ENCODE assay signal across 36 cellular contexts in the genomic region with DNA sequence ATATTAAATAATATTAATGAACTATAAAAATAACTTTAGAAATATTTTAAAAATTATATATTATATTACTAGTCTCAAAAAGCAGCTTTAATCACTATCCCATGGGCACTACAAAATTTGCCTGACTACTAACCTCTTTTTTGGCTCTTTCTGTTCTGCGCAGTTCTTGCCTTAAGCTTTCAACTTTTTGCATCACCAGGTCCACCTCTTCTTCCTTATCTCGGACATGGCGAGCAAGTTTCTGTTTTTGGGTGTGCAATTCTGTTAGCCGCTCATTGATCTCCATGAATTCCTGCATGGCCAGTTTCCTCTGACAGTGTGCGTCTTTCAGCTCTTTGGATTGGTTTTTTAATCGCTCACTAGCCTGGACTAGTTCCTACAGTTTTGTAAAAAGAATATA.
"Had no signal": no experiment of that assay in that cellular context is flagged by ENCODE, and none has a peak within 500 bp of the region (broad histone marks: within the 10 kb centered on the region; RNA-seq: fewer than 3 reads in every experiment).

No MANE protein-coding gene starts in this region.

- H3K36me3 ChIP-seq: adrenal gland, breast epithelium, WERI-Rb-1 had no signal

- H3K4me3 ChIP-seq: adrenal gland, body of pancreas, breast epithelium had no signal

- H3K4me1 Mint-ChIP-seq: activated B cell treated with CpG ODN at 0.5 μM for 24 hours; activated CD4-positive, alpha-beta T cell treated with anti-CD3 and anti-CD28 coated beads, Interleukin-2, amount 10 ng/mL, durations not matched to agents 24 days and 14 days; activated naive CD8-positive, alpha-beta T cell treated with anti-CD3 and anti-CD28 coated beads for 36 hours; activated T-helper 17 cell treated with anti-CD3 and anti-CD28 coated beads, Interleukin-2, amount 50 U/mL, for 72 hours had no signal

- H3K27ac ChIP-seq: adrenal gland, body of pancreas, brain microvascular endothelial cell, breast epithelium, WERI-Rb-1 had no signal

- H3K36me3 Mint-ChIP-seq: activated CD4-positive, alpha-beta memory T cell treated with anti-CD3 and anti-CD28 coated beads for 36 hours; activated naive CD4-positive, alpha-beta T cell treated with anti-CD3 and anti-CD28 coated beads, Interleukin-2, amount 50 U/mL, for 72 hours; activated naive CD8-positive, alpha-beta T cell treated with anti-CD3 and anti-CD28 coated beads for 36 hours had no signal

- ATAC-seq: activated CD8-positive, alpha-beta T cell treated with anti-CD3 and anti-CD28 coated beads for 36 hours; activated naive CD4-positive, alpha-beta T cell treated with anti-CD3 and anti-CD28 coated beads, Interleukin-2, amount 50 U/mL, for 72 hours; activated T-cell treated with anti-CD3 and anti-CD28 coated beads, Interleukin-2, amount 50 U/mL, for 4 hours; activated T-cell treated with anti-CD3 and anti-CD28 coated beads, Interleukin-2, amount 50 U/mL, for 72 hours; activated T-helper 17 cell treated with anti-CD3 and anti-CD28 coated beads, Interleukin-2, amount 50 U/mL, for 72 hours; body of pancreas had no signal

- H3K9me3 ChIP-seq: adrenal gland, body of pancreas, breast epithelium had no signal

- FAIRE-seq: astrocyte had no signal

- H3K27me3 ChIP-seq: adrenal gland, body of pancreas, brain microvascular endothelial cell, breast epithelium had no signal

- DNase-seq: activated B cell treated with CpG ODN at 0.5 μM for 24 hours; activated CD4-positive, alpha-beta memory T cell treated with anti-CD3 and anti-CD28 coated beads for 36 hours; activated CD4-positive, alpha-beta T cell treated with anti-CD3 and anti-CD28 coated beads for 4 hours; activated CD4-positive, alpha-beta T cell treated with anti-CD3 and anti-CD28 coated beads, Interleukin-2, amount 10 ng/mL, durations not matched to agents 24 days and 14 days; activated CD4-positive, alpha-beta T cell treated with anti-CD3 and anti-CD28 coated beads, Interleukin-2, amount 50 U/mL, for 1 hour; activated CD4-positive, alpha-beta T cell treated with anti-CD3 and anti-CD28 coated beads, Interleukin-2, amount 50 U/mL, for 4 hours; activated CD4-positive, CD25-positive, alpha-beta regulatory T cell treated with anti-CD3 and anti-CD28 coated beads, Interleukin-2, amount 50 U/mL, for 72 hours; activated CD8-positive, alpha-beta memory T cell treated with anti-CD3 and anti-CD28 coated beads, Interleukin-2, amount 50 U/mL, for 4 hours; activated CD8-positive, alpha-beta T cell treated with anti-CD3 and anti-CD28 coated beads for 36 hours; activated effector memory CD4-positive, alpha-beta T cell treated with anti-CD3 and anti-CD28 coated beads, Interleukin-2, amount 50 U/mL, for 16 hours; activated gamma-delta T cell treated with Interleukin-2 at 50 U/mL for 16 hours; activated naive CD4-positive, alpha-beta T cell; activated naive CD4-positive, alpha-beta T cell treated with anti-CD3 and anti-CD28 coated beads for 36 hours; activated naive CD4-positive, alpha-beta T cell treated with anti-CD3 and anti-CD28 coated beads, Interleukin-2, amount 50 U/mL, for 16 hours; activated naive CD8-positive, alpha-beta T cell treated with anti-CD3 and anti-CD28 coated beads for 36 hours; activated T-cell treated with anti-CD3 and anti-CD28 coated beads for 4 hours; activated T-cell treated with anti-CD3 and anti-CD28 coated beads, Interleukin-2, amount 50 U/mL, for 1 hour; activated T-cell treated with anti-CD3 and anti-CD28 coated beads, Interleukin-2, amount 50 U/mL, for 4 hours; activated T-cell treated with anti-CD3 and anti-CD28 coated beads, Interleukin-2, amount 50 U/mL, for 72 hours; adrenal gland; amniotic stem cell; aorta; body of pancreas; brain microvascular endothelial cell; central memory CD4-positive, alpha-beta T cell; T-helper 1 cell; T-helper 2 cell; T-helper 9 cell; WERI-Rb-1 had no signal

- H3K9me3 Mint-ChIP-seq: activated B cell treated with CpG ODN at 0.5 μM for 24 hours; activated CD4-positive, alpha-beta memory T cell treated with anti-CD3 and anti-CD28 coated beads for 36 hours; activated CD4-positive, alpha-beta T cell treated with anti-CD3 and anti-CD28 coated beads, Interleukin-2, amount 10 ng/mL, durations not matched to agents 24 days and 14 days; activated CD8-positive, alpha-beta T cell treated with anti-CD3 and anti-CD28 coated beads for 36 hours; activated naive CD4-positive, alpha-beta T cell treated with anti-CD3 and anti-CD28 coated beads for 36 hours; activated naive CD4-positive, alpha-beta T cell treated with anti-CD3 and anti-CD28 coated beads, Interleukin-2, amount 50 U/mL, for 72 hours; activated naive CD8-positive, alpha-beta T cell treated with anti-CD3 and anti-CD28 coated beads for 36 hours; activated T-cell treated with anti-CD3 and anti-CD28 coated beads, Interleukin-2, amount 50 U/mL, for 4 hours; activated T-cell treated with anti-CD3 and anti-CD28 coated beads, Interleukin-2, amount 50 U/mL, for 72 hours; activated T-helper 1 cell treated with anti-CD3 and anti-CD28 coated beads, Interleukin-12 subunit alpha, Interleukin-12 subunit beta, Interleukin-2, Interleukin-4 antibody, amounts not matched to agents 30 ng/mL and 10 ng/mL and 1 ng/mL, durations not matched to agents 14 hours and 24 hours and 36 hours; activated T-helper 17 cell treated with anti-CD3 and anti-CD28 coated beads, Interleukin-2, amount 50 U/mL, for 72 hours; T-helper 1 cell treated with Interleukin-12 subunit alpha and Interleukin-12 subunit beta and Interleukin-4 antibody, amounts not matched to agents 30 μg/mL and 1 μg/mL, for 36 hours; T-helper 2 cell treated with Interferon-gamma antibody and Interleukin-4, amounts not matched to agents 5 μg/mL and 100 μg/mL, for 36 hours had no signal

- H3K4me1 ChIP-seq: adrenal gland, body of pancreas, breast epithelium had no signal

- H3K27ac Mint-ChIP-seq: activated B cell treated with CpG ODN at 0.5 μM for 24 hours; activated CD4-positive, alpha-beta memory T cell treated with anti-CD3 and anti-CD28 coated beads for 36 hours; activated CD4-positive, alpha-beta T cell treated with anti-CD3 and anti-CD28 coated beads, Interleukin-2, amount 10 ng/mL, durations not matched to agents 24 days and 14 days; activated CD8-positive, alpha-beta T cell treated with anti-CD3 and anti-CD28 coated beads for 36 hours; activated naive CD4-positive, alpha-beta T cell treated with anti-CD3 and anti-CD28 coated beads for 36 hours; activated naive CD4-positive, alpha-beta T cell treated with anti-CD3 and anti-CD28 coated beads, Interleukin-2, amount 50 U/mL, for 72 hours; activated naive CD8-positive, alpha-beta T cell treated with anti-CD3 and anti-CD28 coated beads for 36 hours; activated T-cell treated with anti-CD3 and anti-CD28 coated beads, Interleukin-2, amount 50 U/mL, for 72 hours; activated T-helper 1 cell treated with anti-CD3 and anti-CD28 coated beads, Interleukin-12 subunit alpha, Interleukin-12 subunit beta, Interleukin-2, Interleukin-4 antibody, amounts not matched to agents 30 ng/mL and 10 ng/mL and 1 ng/mL, durations not matched to agents 14 hours and 24 hours and 36 hours; activated T-helper 17 cell treated with anti-CD3 and anti-CD28 coated beads, Interleukin-2, amount 50 U/mL, for 72 hours; T-helper 1 cell treated with Interleukin-12 subunit alpha and Interleukin-12 subunit beta and Interleukin-4 antibody, amounts not matched to agents 30 μg/mL and 1 μg/mL, for 36 hours; T-helper 2 cell treated with Interferon-gamma antibody and Interleukin-4, amounts not matched to agents 5 μg/mL and 100 μg/mL, for 36 hours had no signal

- H3K4me3 Mint-ChIP-seq: activated B cell treated with CpG ODN at 0.5 μM for 24 hours; activated CD4-positive, alpha-beta memory T cell treated with anti-CD3 and anti-CD28 coated beads for 36 hours; activated CD4-positive, alpha-beta T cell treated with anti-CD3 and anti-CD28 coated beads, Interleukin-2, amount 10 ng/mL, durations not matched to agents 24 days and 14 days; activated CD8-positive, alpha-beta T cell treated with anti-CD3 and anti-CD28 coated beads for 36 hours; activated naive CD4-positive, alpha-beta T cell treated with anti-CD3 and anti-CD28 coated beads for 36 hours; activated naive CD8-positive, alpha-beta T cell treated with anti-CD3 and anti-CD28 coated beads for 36 hours; activated T-cell treated with anti-CD3 and anti-CD28 coated beads, Interleukin-2, amount 50 U/mL, for 4 hours; activated T-cell treated with anti-CD3 and anti-CD28 coated beads, Interleukin-2, amount 50 U/mL, for 72 hours; activated T-helper 1 cell treated with anti-CD3 and anti-CD28 coated beads, Interleukin-12 subunit alpha, Interleukin-12 subunit beta, Interleukin-2, Interleukin-4 antibody, amounts not matched to agents 30 ng/mL and 10 ng/mL and 1 ng/mL, durations not matched to agents 14 hours and 24 hours and 36 hours; activated T-helper 17 cell treated with anti-CD3 and anti-CD28 coated beads, Interleukin-2, amount 50 U/mL, for 72 hours; T-helper 1 cell treated with Interleukin-12 subunit alpha and Interleukin-12 subunit beta and Interleukin-4 antibody, amounts not matched to agents 30 μg/mL and 1 μg/mL, for 36 hours; T-helper 2 cell treated with Interferon-gamma antibody and Interleukin-4, amounts not matched to agents 5 μg/mL and 100 μg/mL, for 36 hours had no signal
